8 cellular contexts compared by ENCODE assay signal in genomic region chr22:38506118-38506962, GRCh38. TPM values are rescaled to one million over a fixed set of nuclear protein-coding genes. Genes with fewer than 3 reads are reported as not detected.
DNase-seq lines count a peak whose midpoint lies in the region; ATAC-seq and TF ChIP-seq lines count a peak whose summit lies in the region.

DDX17 (minus strand) TSS chr22:38506311.

- CTCF ChIA-PET in activated B cell treated with CpG ODN at 0.5 μM for 24 hours (lab: Charles Lee), result interaction anchor here (1.5 kb wide), 1 partner anchor 11 kb away, joined by 5 read pairs; no protein-coding TSS in a partner anchor

- intact Hi-C loops in activated B cell treated with CpG ODN at 0.5 μM for 24 hours (cut with micrococcal nuclease), result loop anchor here (1.0 to 5.0 kb wide), 8 partner anchors 64 to 898 kb away; partner anchors contain the start of genes CBY1, CSNK1E, DMC1 and FAM227A

- DNase-seq in AG08395 (ENCODE audit: low spot score), result peak; percentile 94
- DNase-seq in NCI-H345 (lab: John Stamatoyannopoulos, UW), result peak; percentile 96
- DNase-seq in activated B cell treated with CpG ODN at 0.5 μM for 24 hours, result peak; percentile 91
- peak; percentile 74 to 99 (median 95) for DNase-seq in caudate nucleus (lab: John Stamatoyannopoulos, UW)
- DNase-seq in immature natural killer cell, result peak; percentile 96 to 98 (median 97)
- peak; percentile 96 for DNase-seq in smooth muscle cell of the brain vasculature (ENCODE audit: low read depth, low spot score)

- peak; percentile 80 for TF ChIP-seq POLR2A in GM18951 (IDR thresholded peaks at IDR 0.05; ENCODE audit: extremely low read depth, insufficient read depth, insufficient read length)

- H3K4me3 Mint-ChIP-seq in activated B cell treated with CpG ODN at 0.5 μM for 24 hours, result peak within 1 kb of the TSS; percentile 99
- H3K4me3 Mint-ChIP-seq in immature natural killer cell, result peak within 1 kb of the TSS; percentile 98 to 100 (median 99)

- H3K9me3 Mint-ChIP-seq in activated B cell treated with CpG ODN at 0.5 μM for 24 hours (no peaks in the 10 kb centered on the region), immature natural killer cell (no peaks in the 10 kb centered on the region)

- H3K27ac Mint-ChIP-seq in activated B cell treated with CpG ODN at 0.5 μM for 24 hours (peak within 1 kb of the TSS; percentile 100), immature natural killer cell (peak within 1 kb of the TSS; percentile 99 to 100 (median 100))

- ATAC-seq in HG03196 (IDR thresholded peaks at IDR 0.05; ENCODE audit: unreplicated experiment) (peak; percentile 90), activated B cell treated with CpG ODN at 0.5 μM for 24 hours (ENCODE audit: low read depth) (peak; percentile 89)

- in situ Hi-C loops in GM18951 (cut with MboI; ENCODE audit: low sequenced_read_pairs, unreplicated experiment), result no loop called here

- no peak for TF ChIP-seq CTCF in activated B cell treated with CpG ODN at 0.5 μM for 24 hours (IDR thresholded peaks at IDR 0.05)

- POLR2A ChIA-PET in activated B cell treated with CpG ODN at 0.5 μM for 24 hours (lab: Charles Lee), result interaction anchor here (0.6 to 1.8 kb wide), 6 partner anchors 10 to 249 kb away, joined by 3 to 13 read pairs (median 4); no protein-coding TSS in a partner anchor

- H3K27me3 Mint-ChIP-seq in activated B cell treated with CpG ODN at 0.5 μM for 24 hours, result no peaks in the 10 kb centered on the region
- H3K27me3 Mint-ChIP-seq in immature natural killer cell (ENCODE audit: low read depth in 3 of 3), result peaks cover 10 to 24% (median 23%) of the 10 kb centered on the region in 3 donors

- H3K36me3 Mint-ChIP-seq in activated B cell treated with CpG ODN at 0.5 μM for 24 hours (ENCODE audit: low read depth) (peaks cover 48% of the 10 kb centered on the region), immature natural killer cell (peaks cover 8 to 20% (median 9%) of the 10 kb centered on the region in 3 donors)

- H3K4me1 Mint-ChIP-seq in activated B cell treated with CpG ODN at 0.5 μM for 24 hours (peaks cover 41% of the 10 kb centered on the region), immature natural killer cell (peaks cover 58 to 66% of the 10 kb centered on the region in 2 donors)

- H3K27ac ChIP-seq in caudate nucleus (ENCODE audit: low read depth, low read length), result peak within 1 kb of the TSS; percentile 100

RNA-seq across cellular contexts. Expression of gene DDX17, which starts in this region (rescaled TPM):
- total RNA-seq in activated B cell treated with CpG ODN at 0.5 μM for 24 hours, result 533 and 612 TPM in 2 replicates
- 10 to 100 TPM; 25.9 to 59.1 (median 26.9) TPM for polyA plus RNA-seq in immature natural killer cell

Comparison
In these comparisons a context has a peak if more than half of its experiments do, and no peak if none do; other contexts are left out.
1. Peak in every context shown above with its lines: DNase-seq, ATAC-seq and H3K27ac ChIP-seq.